ENCODE assay signal across 18 cellular contexts in genomic region chr19:45866400-45867176, GRCh38. TPM values are rescaled to one million over a fixed set of nuclear protein-coding genes. Genes with fewer than 3 reads are reported as not detected.
DNase-seq lines count a peak whose midpoint lies in the region; TF ChIP-seq lines count a peak whose summit lies in the region.
"Had no signal": no experiment of that assay in that cellular context is flagged by ENCODE, and none has a peak within 500 bp of the region (broad histone marks: within the 10 kb centered on the region; RNA-seq: fewer than 3 reads in every experiment).

No MANE protein-coding gene starts in this region.

- peak overlapping the region; percentile 28 for H3K4me3 Mint-ChIP-seq in Calu3 (ENCODE audit: low read depth, unreplicated experiment)
- H3K4me3 Mint-ChIP-seq: activated naive CD8-positive, alpha-beta T cell treated with anti-CD3 and anti-CD28 coated beads for 36 hours had no signal

- H3K36me3 ChIP-seq in duodenal mucosa (ENCODE audit: control insufficient read depth in 1 of 2, insufficient read depth in 2 of 2, low read length in 2 of 2) (no peaks in the 10 kb centered on the region), mucosa of stomach (ENCODE audit: control insufficient read depth, insufficient read depth, low read length) (no peaks in the 10 kb centered on the region), WERI-Rb-1 (no peaks in the 10 kb centered on the region)

- TF ChIP-seq CTCF in Calu3 (IDR thresholded peaks at IDR 0.05; ENCODE audit: unreplicated experiment) (no peak), WERI-Rb-1 (IDR thresholded peaks at IDR 0.05; ENCODE audit: low read depth, low read length) (no peak)

- peak overlapping the region; percentile 63 to 71 for H3K9ac ChIP-seq in duodenal mucosa (ENCODE audit: low read depth in 1 of 2, low read length in 2 of 2)
- peak overlapping the region; percentile 88 for H3K9ac ChIP-seq in mucosa of stomach (ENCODE audit: low read length)

- H3K27ac ChIP-seq in duodenal mucosa (ENCODE audit: low read depth, low read length) (no peak overlapping the region), WERI-Rb-1 (no peak overlapping the region)
- H3K27ac ChIP-seq: RWPE1 had no signal

- H3K27ac Mint-ChIP-seq in Calu3 (ENCODE audit: unreplicated experiment), result peak overlapping the region; percentile 15
- H3K27ac Mint-ChIP-seq: activated naive CD8-positive, alpha-beta T cell treated with anti-CD3 and anti-CD28 coated beads for 36 hours; B cell; immature natural killer cell; naive thymus-derived CD8-positive, alpha-beta T cell had no signal

- BruUV-seq in Calu3 (replicated peaks; lab: Mats Ljungman, UMichigan), result no TSS peak

- H3K4me1 ChIP-seq in duodenal mucosa (ENCODE audit: control insufficient read depth in 1 of 2, insufficient read depth in 2 of 2, low read length in 2 of 2), result peaks cover 5 to 22% of the 10 kb centered on the region in 2 donors
- H3K4me1 ChIP-seq in mucosa of stomach (ENCODE audit: control insufficient read depth, insufficient read depth, low read length), result peaks cover 27% of the 10 kb centered on the region

- no peak for DNase-seq in Calu3
- no peak for DNase-seq in WERI-Rb-1
- no peak for DNase-seq in activated T-cell treated with anti-CD3 and anti-CD28 coated beads, Interleukin-2, amount 50 U/mL, for 48 hours
- no peak for DNase-seq in OCI-M1 (lab: John Stamatoyannopoulos, UW)
- DNase-seq: activated naive CD8-positive, alpha-beta T cell treated with anti-CD3 and anti-CD28 coated beads for 36 hours; head of caudate nucleus; immature natural killer cell; KBM-7; naive thymus-derived CD8-positive, alpha-beta T cell; NCI-H187; stimulated activated CD4-positive, alpha-beta T cell treated with anti-CD3 and anti-CD28 coated beads, Interleukin-2, amount 100 ng/mL, for 48 hours had no signal

- intact Hi-C loops in Calu3 (cut with micrococcal nuclease; ENCODE audit: unreplicated experiment), result no loop called here

- H3K9me3 ChIP-seq in duodenal mucosa (ENCODE audit: control insufficient read depth in 1 of 2, low read length in 2 of 2) (no peaks in the 10 kb centered on the region), mucosa of stomach (ENCODE audit: control insufficient read depth, low read length) (no peaks in the 10 kb centered on the region), WERI-Rb-1 (ENCODE audit: severe bottlenecking) (no peaks in the 10 kb centered on the region)

- H3K27me3 Mint-ChIP-seq in Calu3 (ENCODE audit: unreplicated experiment), result no peaks in the 10 kb centered on the region

- H3K4me1 Mint-ChIP-seq in Calu3 (ENCODE audit: low read depth, unreplicated experiment), result peaks cover 48% of the 10 kb centered on the region

- peaks cover 55% of the 10 kb centered on the region for H3K36me3 Mint-ChIP-seq in Calu3 (ENCODE audit: insufficient read depth, unreplicated experiment)
- H3K36me3 Mint-ChIP-seq: immature natural killer cell; naive thymus-derived CD8-positive, alpha-beta T cell had no signal

- no peaks in the 10 kb centered on the region for H3K9me3 Mint-ChIP-seq in Calu3 (ENCODE audit: low read depth, unreplicated experiment)
- H3K9me3 Mint-ChIP-seq: activated naive CD8-positive, alpha-beta T cell treated with anti-CD3 and anti-CD28 coated beads for 36 hours; immature natural killer cell; naive thymus-derived CD8-positive, alpha-beta T cell had no signal

- H3K4me3 ChIP-seq in duodenal mucosa (ENCODE audit: low read depth in 1 of 2, low read length in 2 of 2) (peak overlapping the region; percentile 56 to 72), mucosa of stomach (ENCODE audit: low read length) (peak overlapping the region; percentile 75), WERI-Rb-1 (ENCODE audit: low read depth, low read length) (no peak overlapping the region)
- H3K4me3 ChIP-seq: lung had no signal

- H3K27me3 ChIP-seq in duodenal mucosa (ENCODE audit: control insufficient read depth in 1 of 2, insufficient read depth in 2 of 2, low read length in 2 of 2) (no peaks in the 10 kb centered on the region), mucosa of stomach (ENCODE audit: control insufficient read depth, insufficient read depth, low read length) (no peaks in the 10 kb centered on the region), WERI-Rb-1 (ENCODE audit: insufficient read depth, low read depth, severe bottlenecking) (no peaks in the 10 kb centered on the region)

- CTCF ChIA-PET in Calu3 (lab: Charles Lee), result interaction anchor here (1.0 kb wide), 1 partner anchor 15 kb away, joined by 8 read pairs; no protein-coding TSS in a partner anchor

RNA-seq across cellular contexts. Expression of gene FOXA3, which starts 2.5 kb away (rescaled TPM):
- total RNA-seq in Calu3 (2022), result 12.1 and 19.9 TPM in 2 replicates
- total RNA-seq: A172; B cell; naive thymus-derived CD8-positive, alpha-beta T cell had no signal

RNA-seq across cellular contexts. Expression of gene SYMPK, which starts 3.6 kb away (rescaled TPM):
- total RNA-seq in Calu3 (2022), result 130 and 135 TPM in 2 replicates

RNA-seq across cellular contexts. Expression of gene IRF2BP1, which starts 19.4 kb away (rescaled TPM):
- 36.9 and 37.4 TPM in 2 replicates for total RNA-seq in Calu3 (2022)

RNA-seq across cellular contexts. Expression of gene MYPOP, which starts 35.8 kb away (rescaled TPM):
- 11.9 and 13.1 TPM in 2 replicates for total RNA-seq in Calu3 (2022)

RNA-seq across cellular contexts. Expression of gene NANOS2, which starts 48.0 kb away (rescaled TPM):
- total RNA-seq in Calu3 (2022), result not detected in 2 replicates
- total RNA-seq: A172; activated CD8-positive, alpha-beta memory T cell treated with anti-CD3 and anti-CD28 coated beads for 36 hours; activated naive CD8-positive, alpha-beta T cell treated with anti-CD3 and anti-CD28 coated beads for 36 hours; B cell; lung; naive thymus-derived CD8-positive, alpha-beta T cell had no signal
